9 cellular contexts compared by ENCODE assay signal in the genomic region with DNA sequence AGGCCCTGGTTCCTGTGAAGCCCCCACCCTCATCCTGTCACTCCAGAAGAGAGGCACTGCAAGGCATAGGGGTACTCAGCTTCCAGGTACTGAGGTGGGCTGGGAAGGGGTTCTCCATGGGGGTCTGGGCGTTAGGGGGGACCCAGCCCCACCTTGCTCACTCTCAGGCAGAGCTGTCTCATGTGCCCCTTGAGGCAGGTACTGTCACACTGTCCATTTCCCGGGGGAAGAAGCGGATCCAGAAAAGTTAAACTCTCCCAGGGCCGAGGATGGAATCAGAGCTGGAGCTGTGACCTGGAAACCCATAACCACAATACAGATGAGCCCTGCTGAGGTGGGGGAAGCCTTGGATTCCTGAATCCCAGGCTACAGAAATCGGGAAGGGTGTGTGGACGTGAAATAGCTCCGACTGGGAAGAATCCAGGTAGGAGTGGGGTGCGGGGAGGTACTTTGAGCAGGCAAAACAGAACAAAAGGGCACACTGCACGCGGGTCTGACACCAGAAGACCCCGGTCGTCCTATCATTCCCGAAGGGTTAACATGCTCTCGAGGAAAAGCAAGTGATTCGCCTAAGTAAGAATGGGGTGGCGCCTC. TPM values are rescaled to one million over a fixed set of nuclear protein-coding genes. Genes with fewer than 3 reads are reported as not detected.
A peak's percentile ranks its signal among the peaks of the same experiment; 100 is the strongest.
DNase-seq lines count a peak whose midpoint lies in the region; ATAC-seq and TF ChIP-seq lines count a peak whose summit lies in the region.
"Had no signal": no experiment of that assay in that cellular context is flagged by ENCODE, and none has a peak within 500 bp of the region (broad histone marks: within the 10 kb centered on the region; RNA-seq: fewer than 3 reads in every experiment).

No MANE protein-coding gene starts in this region.

- no peak for ATAC-seq in natural killer cell treated with Interleukin-12 subunit alpha and Interleukin-12 subunit beta and Interleukin-15 and Interleukin-18, amount 100 ng/mL, for 72 hours
- no peak for ATAC-seq in GM19397 (IDR thresholded peaks at IDR 0.05; ENCODE audit: unreplicated experiment)

- H3K4me3 Mint-ChIP-seq in CD14-positive monocyte = peak overlapping the region; percentile 81 to 87
- peak overlapping the region; percentile 85 for H3K4me3 Mint-ChIP-seq in natural killer cell treated with Interleukin-12 subunit alpha and Interleukin-12 subunit beta and Interleukin-15 and Interleukin-18, amount 100 ng/mL, for 72 hours

- no peaks in the 10 kb centered on the region for H3K9me3 Mint-ChIP-seq in CD14-positive monocyte
- no peaks in the 10 kb centered on the region for H3K9me3 Mint-ChIP-seq in natural killer cell treated with Interleukin-12 subunit alpha and Interleukin-12 subunit beta and Interleukin-15 and Interleukin-18, amount 100 ng/mL, for 72 hours

- H3K4me3 ChIP-seq in MG63 (peak overlapping the region; percentile 83), coronary artery (peak overlapping the region; percentile 90)

- TF ChIP-seq CTCF in CD14-positive monocyte (IDR thresholded peaks at IDR 0.05) = no peak
- TF ChIP-seq CTCF in coronary artery (IDR thresholded peaks at IDR 0.05) = no peak
- TF ChIP-seq CTCF in GM20000 (IDR thresholded peaks at IDR 0.05; ENCODE audit: extremely low read depth, missing control alignments) = no peak

- H3K27me3 Mint-ChIP-seq in CD14-positive monocyte (ENCODE audit: low read depth in 3 of 3) = peaks cover 0 to under 1% (median 0%) of the 10 kb centered on the region in 3 donors
- no peaks in the 10 kb centered on the region for H3K27me3 Mint-ChIP-seq in natural killer cell treated with Interleukin-12 subunit alpha and Interleukin-12 subunit beta and Interleukin-15 and Interleukin-18, amount 100 ng/mL, for 72 hours

- H3K36me3 ChIP-seq in MG63 = peaks cover 56% of the 10 kb centered on the region

- no peaks in the 10 kb centered on the region for H3K9me3 ChIP-seq in MG63

- DNase-seq in CD14-positive monocyte (ENCODE audit: low spot score) = no peak
- no peak for DNase-seq in MG63
- DNase-seq in coronary artery (ENCODE audit: low spot score) = no peak
- no peak for DNase-seq in natural killer cell treated with Interleukin-12 subunit alpha and Interleukin-12 subunit beta and Interleukin-15 and Interleukin-18, amount 100 ng/mL, for 72 hours (ENCODE audit: low spot score)
- no peak for DNase-seq in GM20000 (ENCODE audit: low spot score)
- no peak for DNase-seq in iPS-NIHi7 (ENCODE audit: extremely low spot score)
- DNase-seq in putamen (ENCODE audit: low spot score) = no peak

- H3K4me1 Mint-ChIP-seq in CD14-positive monocyte = peaks cover 14% of the 10 kb centered on the region
- H3K4me1 Mint-ChIP-seq in natural killer cell treated with Interleukin-12 subunit alpha and Interleukin-12 subunit beta and Interleukin-15 and Interleukin-18, amount 100 ng/mL, for 72 hours (ENCODE audit: low read depth in 2 of 2) = peaks cover 0 to 12% of the 10 kb centered on the region in 2 donors

- intact Hi-C loops in CD14-positive monocyte (cut with micrococcal nuclease) = loop anchor here in 1 of 2 donors (1.0 kb wide), 1 partner anchor 12 kb away; a partner anchor contains a TSS

- no peaks in the 10 kb centered on the region for H3K27me3 ChIP-seq in MG63

- peak overlapping the region; percentile 84 to 96 (median 95) for H3K27ac Mint-ChIP-seq in CD14-positive monocyte
- peak overlapping the region; percentile 88 to 96 for H3K27ac Mint-ChIP-seq in natural killer cell treated with Interleukin-12 subunit alpha and Interleukin-12 subunit beta and Interleukin-15 and Interleukin-18, amount 100 ng/mL, for 72 hours

- peaks cover 42 to 63% of the 10 kb centered on the region in 2 donors for H3K36me3 Mint-ChIP-seq in CD14-positive monocyte
- H3K36me3 Mint-ChIP-seq in natural killer cell treated with Interleukin-12 subunit alpha and Interleukin-12 subunit beta and Interleukin-15 and Interleukin-18, amount 100 ng/mL, for 72 hours = peaks cover 4% of the 10 kb centered on the region

- peak overlapping the region; percentile 86 to 98 for H3K27ac ChIP-seq in coronary artery

RNA-seq across cellular contexts. Expression of a gene that starts 0.5 kb away (rescaled TPM):
- polyA plus RNA-seq in CD14-positive monocyte = 10 to 100 TPM; 26.5 to 29.7 TPM
- 63.4 and 77.0 TPM in 2 replicates for total RNA-seq in MG63 (2014; rRNA removed; shearing (Covaris generic); ENCODE audit: low replicate concordance)
- 10 to 100 TPM; 25.9 to 28.7 TPM for total RNA-seq in natural killer cell treated with Interleukin-12 subunit alpha and Interleukin-12 subunit beta and Interleukin-15 and Interleukin-18, amount 100 ng/mL, for 72 hours

RNA-seq across cellular contexts. Expression of a gene that starts 11.4 kb away (rescaled TPM):
- polyA plus RNA-seq in CD14-positive monocyte = 10 to 100 TPM; 57.6 to 59.9 TPM
- 2.8 and 7.8 TPM in 2 replicates for total RNA-seq in MG63 (2014; rRNA removed; shearing (Covaris generic); ENCODE audit: low replicate concordance)
- 10 to 100 TPM; 14.7 to 31.9 TPM for total RNA-seq in natural killer cell treated with Interleukin-12 subunit alpha and Interleukin-12 subunit beta and Interleukin-15 and Interleukin-18, amount 100 ng/mL, for 72 hours

RNA-seq across cellular contexts. Expression of a gene that starts 31.1 kb away (rescaled TPM):
- polyA plus RNA-seq in CD14-positive monocyte = 1 to 10 TPM in 1 of 2 donors, under 1 TPM in 1; 0.87 to 1.7 TPM
- 87.8 and 95.5 TPM in 2 replicates for total RNA-seq in MG63 (2014; rRNA removed; shearing (Covaris generic); ENCODE audit: low replicate concordance)
- 10 to 100 TPM in 1 of 2 donors, 1 to 10 TPM in 1; 2.7 to 12.2 TPM for total RNA-seq in natural killer cell treated with Interleukin-12 subunit alpha and Interleukin-12 subunit beta and Interleukin-15 and Interleukin-18, amount 100 ng/mL, for 72 hours

RNA-seq across cellular contexts. Expression of a gene that starts 49.9 kb away (rescaled TPM):
- not detected for polyA plus RNA-seq in CD14-positive monocyte
- not detected in 2 replicates for total RNA-seq in MG63 (2014; rRNA removed; shearing (Covaris generic); ENCODE audit: low replicate concordance)
- not detected for total RNA-seq in natural killer cell treated with Interleukin-12 subunit alpha and Interleukin-12 subunit beta and Interleukin-15 and Interleukin-18, amount 100 ng/mL, for 72 hours
- total RNA-seq: myocyte had no signal

RNA-seq across cellular contexts. Expression of a gene that starts 52.6 kb away (rescaled TPM):
- polyA plus RNA-seq in CD14-positive monocyte = 100 to 1,000 TPM in 1 of 2 donors, 10 to 100 TPM in 1; 90.3 to 106 TPM
- 112 and 258 TPM in 2 replicates for total RNA-seq in MG63 (2014; rRNA removed; shearing (Covaris generic); ENCODE audit: low replicate concordance)
- total RNA-seq in natural killer cell treated with Interleukin-12 subunit alpha and Interleukin-12 subunit beta and Interleukin-15 and Interleukin-18, amount 100 ng/mL, for 72 hours = 100 to 1,000 TPM in 1 of 2 donors, 10 to 100 TPM in 1; 90.1 to 143 TPM
